10 cellular contexts compared by ENCODE assay signal in genomic region chr11:70078095-70078795, GRCh38. TPM values are rescaled to one million over a fixed set of nuclear protein-coding genes. Genes with fewer than 3 reads are reported as not detected.
DNase-seq lines count a peak whose midpoint lies in the region; ATAC-seq, FAIRE-seq and TF ChIP-seq lines count a peak whose summit lies in the region.
"Had no signal": no experiment of that assay in that cellular context is flagged by ENCODE, and none has a peak within 500 bp of the region (broad histone marks: within the 10 kb centered on the region; RNA-seq: fewer than 3 reads in every experiment).

ANO1 (plus strand) TSS chr11:70078317; CDS start chr11:70078607, 290 bp downstream.

- peaks cover 64% of the 10 kb centered on the region for H3K79me2 ChIP-seq in PC-9 (ENCODE audit: low read depth)

- no peak within 1 kb of the TSS for H2BK120ac ChIP-seq in neuronal stem cell (ENCODE audit: low read depth, low read length)

- TF ChIP-seq RAD21 in A549 (conservative IDR thresholded peaks at IDR 0.05 in 1 of 2, IDR thresholded peaks at IDR 0.05 in 1 of 2): peak; percentile 21 to 33; a peak in 2 of 5 replicates

- CTCF ChIA-PET in A549 (lab: Yijun Ruan, JAX) (interaction anchor here (0.9 kb wide), 1 partner anchor 136 kb away, joined by 3 read pairs; no protein-coding TSS in a partner anchor), PC-9 (lab: Charles Lee) (interaction anchor here (0.6 kb wide), 1 partner anchor 121 kb away, joined by 4 read pairs; no protein-coding TSS in a partner anchor)

- H3K9ac ChIP-seq in neuronal stem cell (ENCODE audit: low read depth, low read length, poor library complexity): peak within 1 kb of the TSS; percentile 47

- peak within 1 kb of the TSS; percentile 31 for H3K23ac ChIP-seq in neuronal stem cell (ENCODE audit: low read depth, low read length, poor library complexity)

- no peak within 1 kb of the TSS for H2BK5ac ChIP-seq in neuronal stem cell (ENCODE audit: low read length)

- no peaks in the 10 kb centered on the region for H3K9me2 ChIP-seq in PC-9 (ENCODE audit: insufficient read depth)

- H2BK12ac ChIP-seq in neuronal stem cell (ENCODE audit: low read length): no peak within 1 kb of the TSS

- H3K4me2 ChIP-seq in A549 (peak within 1 kb of the TSS; percentile 69), PC-9 (peak within 1 kb of the TSS; percentile 96), neuronal stem cell (ENCODE audit: insufficient read depth, low read length, poor library complexity, severe bottlenecking) (peak within 1 kb of the TSS; percentile 70)

- no peak for FAIRE-seq in A549 (lab: Jason Lieb, UNC)
- FAIRE-seq: TTC549 had no signal

- 14% methylated on average over 22 of the region's 90 CpGs for WGBS in A549 (ENCODE audit: missing lambda C conversion rate)
- WGBS in heart right ventricle, 2 donors: 0 to 1% methylated on average over 73 to 90 of the region's 90 CpGs
- no CpG with 5 or more reads among the region's 90 CpGs for WGBS in neuronal stem cell (ENCODE audit: extremely low coverage in 2 of 2, insufficient read length in 2 of 2, insufficient replicate concordance in 1 of 2), 2 donors

- DNase-seq in A549 (ENCODE audit: low read depth in 1 of 2, low spot score in 1 of 2): no peak
- DNase-seq in PC-9: peak in 1 of 2 experiments; percentile 52
- peak; percentile 32 to 47 for DNase-seq in heart right ventricle
- no peak for DNase-seq in neuronal stem cell (ENCODE audit: low spot score)
- no peak for DNase-seq in RPMI8226
- no peak for DNase-seq in activated T-cell treated with anti-CD3 and anti-CD28 coated beads for 4 hours
- no peak for DNase-seq in NCI-H345 treated with DMSO at 0.1 percent for 48 hours (lab: John Stamatoyannopoulos, UW; ENCODE audit: unreplicated experiment)
- DNase-seq in activated CD4-positive, CD25-positive, alpha-beta regulatory T cell (lab: John Stamatoyannopoulos, UW): no peak
- DNase-seq: activated naive CD8-positive, alpha-beta T cell treated with anti-CD3 and anti-CD28 coated beads for 36 hours had no signal

- H3K27ac ChIP-seq in A549 (peak within 1 kb of the TSS; percentile 13 to 71; a peak in 5 of 6 replicates), PC-9 (peak within 1 kb of the TSS; percentile 93), heart right ventricle (peak within 1 kb of the TSS; percentile 15 to 88 (median 76)), neuronal stem cell (replicated peaks; ENCODE audit: low read length) (no peak within 1 kb of the TSS)

- H3K9me3 ChIP-seq in A549: no peaks in the 10 kb centered on the region
- H3K9me3 ChIP-seq in PC-9 (ENCODE audit: insufficient read depth, low read depth): no peaks in the 10 kb centered on the region
- H3K9me3 ChIP-seq in heart right ventricle: no peaks in the 10 kb centered on the region
- H3K9me3 ChIP-seq in neuronal stem cell (replicated peaks in 1 of 2; ENCODE audit: control insufficient read depth in 2 of 2, insufficient read depth in 1 of 2, low read depth in 1 of 2, low read length in 2 of 2): no peaks in the 10 kb centered on the region

- peak; percentile 17; the same call in 1 of the 3 replicates for TF ChIP-seq CTCF in A549 (IDR thresholded peaks at IDR 0.05)
- no peak for TF ChIP-seq CTCF in PC-9 (conservative IDR thresholded peaks at IDR 0.05)
- TF ChIP-seq CTCF in heart right ventricle (IDR thresholded peaks at IDR 0.05): peak in 5 of 9 donors; percentile 13 to 45 (median 35)

- intact Hi-C loops in PC-9 (cut with micrococcal nuclease; ENCODE audit: unreplicated experiment) (loop anchor here (2.0 kb wide), 1 partner anchor 61 kb away; no protein-coding TSS in a partner anchor), heart right ventricle (cut with DNase I) (loop anchor here in 6 of 10 donors (5.0 to 10.0 kb wide), 5 partner anchors 113 to 163 kb away; no protein-coding TSS in a partner anchor)

- H3K27me3 ChIP-seq in PC-9 (ENCODE audit: insufficient read depth, low read depth) (no peaks in the 10 kb centered on the region), heart right ventricle (peaks cover 0 to 61% (median 36%) of the 10 kb centered on the region in 7 donors), neuronal stem cell (ENCODE audit: control insufficient read depth in 3 of 3, insufficient read depth in 3 of 3, low read depth in 1 of 3, low read length in 3 of 3) (peaks cover 24 to 91% (median 74%) of the 10 kb centered on the region in 3 experiments)

- BruUV-seq in PC-9 (replicated peaks; lab: Mats Ljungman, UMichigan): no TSS peak

- H4K8ac ChIP-seq in neuronal stem cell (ENCODE audit: low read depth, low read length): no peak within 1 kb of the TSS

- peak within 1 kb of the TSS; percentile 17 for H2AK5ac ChIP-seq in neuronal stem cell (ENCODE audit: low read depth, low read length)

- no peak within 1 kb of the TSS for H3K4ac ChIP-seq in neuronal stem cell (ENCODE audit: low read length)

- H4K91ac ChIP-seq in neuronal stem cell (ENCODE audit: low read depth, low read length, poor library complexity): no peak within 1 kb of the TSS

- 0 out of 2 replicates have a peak, but pooled peaks cover 5% of the 10 kb centered on the region for H4K20me1 ChIP-seq in PC-9 (ENCODE audit: insufficient read depth)

- TF ChIP-seq POLR2A in A549 (IDR thresholded peaks at IDR 0.05; ENCODE audit: low read length): no peak

- H3K14ac ChIP-seq in neuronal stem cell (ENCODE audit: low read length): no peak within 1 kb of the TSS

- no peak within 1 kb of the TSS for H2BK15ac ChIP-seq in neuronal stem cell (ENCODE audit: low read length)

- H3K4me1 ChIP-seq in A549 (no peaks in the 10 kb centered on the region; the same call in 2 of the 3 replicates), PC-9 (replicated peaks; ENCODE audit: insufficient read depth) (peaks cover 58% of the 10 kb centered on the region), heart right ventricle (peaks cover 7 to 51% (median 12%) of the 10 kb centered on the region in 9 donors), neuronal stem cell (ENCODE audit: control insufficient read depth in 2 of 2, insufficient read depth in 1 of 2, low read depth in 1 of 2, low read length in 2 of 2) (peaks cover 0 to 2% of the 10 kb centered on the region in 2 donors)

- peak in 1 of 2 experiments; percentile 27; a peak in 2 of 6 replicates for ATAC-seq in A549
- peak in 5 of 8 donors; percentile 12 to 58 (median 19) for ATAC-seq in heart right ventricle

- TF ChIP-seq EP300 in A549 (IDR thresholded peaks at IDR 0.05): no peak

- H3K18ac ChIP-seq in neuronal stem cell (ENCODE audit: low read length): peak within 1 kb of the TSS; percentile 27

- H3F3A ChIP-seq in PC-9 (ENCODE audit: insufficient read depth, low read depth): peaks cover 39% of the 10 kb centered on the region

- H3K4me3 ChIP-seq in A549 (peak within 1 kb of the TSS; percentile 38), PC-9 (peak within 1 kb of the TSS; percentile 79), heart right ventricle (peak within 1 kb of the TSS; percentile 4 to 59 (median 50)), neuronal stem cell (ENCODE audit: low read length in 2 of 2) (peak within 1 kb of the TSS in 1 of 2 donors; percentile 71)

- H3K36me3 ChIP-seq in PC-9 (ENCODE audit: low read depth) (peaks cover 30% of the 10 kb centered on the region), heart right ventricle (no peaks in the 10 kb centered on the region), neuronal stem cell (replicated peaks in 1 of 2; ENCODE audit: control insufficient read depth in 2 of 2, insufficient read depth in 2 of 2, low read length in 2 of 2) (no peaks in the 10 kb centered on the region)

- H2AFZ ChIP-seq in PC-9 (peak within 1 kb of the TSS; percentile 70), neuronal stem cell (ENCODE audit: low read length) (no peak within 1 kb of the TSS)

- POLR2A ChIA-PET in A549 (lab: Yijun Ruan, JAX): no interaction called here
- POLR2A ChIA-PET in PC-9 (lab: Charles Lee; ENCODE audit: unreplicated experiment): no interaction called here

- no peaks in the 10 kb centered on the region for H3K79me1 ChIP-seq in neuronal stem cell (ENCODE audit: low read depth, low read length)

TF ChIP-seq in A549, 52 proteins besides CTCF, POLR2A, EP300 and RAD21:
- TF ChIP-seq JUNB (IDR thresholded peaks at IDR 0.05) (no peak), SMC3 (IDR thresholded peaks at IDR 0.05) (peak; percentile 38; the same call in 1 of the 3 replicates), NR3C1 (IDR thresholded peaks at IDR 0.05) (no peak), MAX (IDR thresholded peaks at IDR 0.05) (peak; percentile 35; the same call in 1 of the 2 replicates)

RNA-seq across cellular contexts. Expression of gene ANO1, which starts in this region (rescaled TPM):
- 0.44 and 0.54 TPM in 2 replicates for polyA plus RNA-seq in A549 (2011; rRNA removed)
- polyA plus RNA-seq in A549 (2012; cell fraction: cytosol; rRNA removed): 0.28 and 0.41 TPM in 2 replicates
- polyA plus RNA-seq in A549 (2012; cell fraction: nucleus; rRNA removed): 0.58 and 0.80 TPM in 2 replicates
- 0.27 to 0.49 TPM (median 0.45 TPM) in 3 replicates for polyA plus RNA-seq in A549 (2017; fragmentation: RNase III; extraction: RNeasy Plus Mini Kit Qiagen cat#74134 plus additional on column Dnase treatment)
- polyA minus RNA-seq in A549 (2011; rRNA and poly(A)+ RNA removed): 0.08 and 0.68 TPM in 2 replicates
- 107 and 114 TPM in 2 replicates for total RNA-seq in PC-9 (2021)
- 10 to 100 TPM in 5 of 10 donors, 1 to 10 TPM in 5; 6.6 to 13.8 (median 9.7) TPM for total RNA-seq in heart right ventricle
- 10 to 100 TPM in 1 of 2 donors, 1 to 10 TPM in 1; 6.8 to 12.7 TPM for polyA plus RNA-seq in heart right ventricle
- 0.20 TPM for polyA plus RNA-seq in neuronal stem cell (2013, experiment 1 of 2)
- polyA plus RNA-seq in neuronal stem cell (2013, experiment 2 of 2): 0.28 TPM
- total RNA-seq: activated naive CD8-positive, alpha-beta T cell treated with anti-CD3 and anti-CD28 coated beads for 36 hours had no signal

Comparison
In these comparisons a context has a peak if more than half of its experiments do, and no peak if none do; other contexts are left out.
1. RNA of gene ANO1 (polyA plus RNA-seq): 6.8 to 12.7 TPM in heart right ventricle; 0.27 to 0.80 TPM in A549; every median in the first group is over 4 times any median in the second.
2. DNase-seq: peak in heart right ventricle (2 of 2); none in A549 (0 of 2), neuronal stem cell (single experiment), RPMI8226 (single experiment), activated T-cell treated with anti-CD3 and anti-CD28 coated beads for 4 hours (single experiment), NCI-H345 treated with DMSO at 0.1 percent for 48 hours (single experiment) and activated CD4-positive, CD25-positive, alpha-beta regulatory T cell (0 of 4).
3. Peak in every context shown above with its lines, with median percentiles within 50 percentile points of each other: H3K4me2 ChIP-seq.